In the genomic region with DNA sequence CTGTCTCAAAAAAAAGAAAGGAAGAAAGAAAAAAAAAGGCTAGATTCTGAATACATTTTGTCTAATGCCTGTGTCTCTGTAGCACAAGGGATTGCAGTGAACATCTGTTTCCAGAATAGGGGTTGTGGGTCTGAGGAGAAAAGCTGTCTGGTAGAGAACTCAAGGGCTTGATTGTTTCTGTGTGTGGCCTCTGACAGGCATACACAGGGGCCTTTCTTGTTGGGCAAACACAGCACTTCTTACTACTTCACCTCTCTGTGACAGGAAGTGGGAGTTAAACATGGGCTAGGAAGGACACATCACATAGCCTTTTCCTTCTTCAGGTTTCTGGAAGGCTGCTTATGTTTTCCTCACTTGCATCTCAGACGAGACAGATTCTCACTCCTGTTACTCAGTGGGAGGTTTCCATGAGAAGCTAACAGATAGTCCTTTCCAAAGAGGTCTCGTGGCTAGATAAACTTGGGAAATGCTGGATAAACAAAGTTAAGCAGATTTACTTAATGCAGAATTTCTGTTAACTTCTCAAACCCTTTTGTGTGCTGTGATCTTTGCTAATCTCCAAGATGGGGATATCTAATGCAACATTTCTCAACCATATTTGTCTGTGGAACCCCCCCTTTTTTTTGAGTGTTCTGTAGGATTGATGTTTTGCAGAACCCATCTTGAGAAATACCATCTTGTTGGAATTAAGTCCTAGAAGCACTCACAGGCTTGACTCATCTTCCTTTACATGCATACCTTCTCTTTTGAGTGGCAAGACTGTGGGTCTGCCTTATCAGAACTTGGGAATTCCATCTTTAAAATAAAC, we compare ENCODE assay signal across 17 cellular contexts. TPM values are rescaled to one million over a fixed set of nuclear protein-coding genes. Genes with fewer than 3 reads are reported as not detected.
DNase-seq lines count a peak whose midpoint lies in the region; ATAC-seq and TF ChIP-seq lines count a peak whose summit lies in the region.
"Had no signal": no experiment of that assay in that cellular context is flagged by ENCODE, and none has a peak within 500 bp of the region (broad histone marks: within the 10 kb centered on the region; RNA-seq: fewer than 3 reads in every experiment).

No MANE protein-coding gene starts in this region.

- TF ChIP-seq POLR2A in uterus (IDR thresholded peaks at IDR 0.05), result no peak

- TF ChIP-seq CTCF in WERI-Rb-1 (IDR thresholded peaks at IDR 0.05; ENCODE audit: low read depth, low read length) (no peak), fibroblast of pulmonary artery (IDR thresholded peaks at IDR 0.05; ENCODE audit: low read length, missing control alignments) (no peak), uterus (IDR thresholded peaks at IDR 0.05) (no peak), foreskin keratinocyte (conservative IDR thresholded peaks at IDR 0.05) (no peak)

- H3K9me3 ChIP-seq in WERI-Rb-1 (ENCODE audit: severe bottlenecking) (no peaks in the 10 kb centered on the region), uterus (no peaks in the 10 kb centered on the region)
- H3K9me3 ChIP-seq: esophagus muscularis mucosa, MG63, transverse colon had no signal

- H3K36me3 Mint-ChIP-seq in activated naive CD4-positive, alpha-beta T cell treated with anti-CD3 and anti-CD28 coated beads, Interleukin-2, amount 50 U/mL, for 24 hours, result peaks cover 3% of the 10 kb centered on the region

- H3K27ac ChIP-seq in WERI-Rb-1, result peak overlapping the region; percentile 30
- H3K27ac ChIP-seq in uterus, result peak overlapping the region; percentile 28 to 58
- H3K27ac ChIP-seq in foreskin keratinocyte, result no peak overlapping the region
- H3K27ac ChIP-seq: esophagus muscularis mucosa, HL-60, parathyroid adenoma, transverse colon had no signal

- H3K4me3 Mint-ChIP-seq in activated naive CD4-positive, alpha-beta T cell treated with anti-CD3 and anti-CD28 coated beads, Interleukin-2, amount 50 U/mL, for 24 hours, result no peak overlapping the region

- no peaks in the 10 kb centered on the region for H3K27me3 ChIP-seq in WERI-Rb-1 (ENCODE audit: insufficient read depth, low read depth, severe bottlenecking)
- H3K27me3 ChIP-seq in uterus, result no peaks in the 10 kb centered on the region
- H3K27me3 ChIP-seq in foreskin keratinocyte, result no peaks in the 10 kb centered on the region
- H3K27me3 ChIP-seq: esophagus muscularis mucosa, MG63, transverse colon had no signal

- DNase-seq in activated naive CD4-positive, alpha-beta T cell treated with Interleukin-2 at 50 U/mL for 16 hours, result no peak
- DNase-seq in WERI-Rb-1 (no peak), fibroblast of pulmonary artery (ENCODE audit: low read depth) (peak; percentile 62), uterus (no peak), foreskin keratinocyte (no peak), left colon (no peak)
- DNase-seq: activated CD4-positive, alpha-beta T cell treated with anti-CD3 and anti-CD28 coated beads for 1 hour; activated gamma-delta T cell; central memory CD4-positive, alpha-beta T cell; GOT3; MG63; transverse colon had no signal

- peak overlapping the region; percentile 46 for H3K27ac Mint-ChIP-seq in activated naive CD4-positive, alpha-beta T cell treated with anti-CD3 and anti-CD28 coated beads, Interleukin-2, amount 50 U/mL, for 24 hours

- no peak for ATAC-seq in HG03565 (IDR thresholded peaks at IDR 0.05; ENCODE audit: unreplicated experiment)
- no peak for ATAC-seq in foreskin keratinocyte
- ATAC-seq in left colon, result no peak

- no peak overlapping the region for H3K4me3 ChIP-seq in WERI-Rb-1 (ENCODE audit: low read depth, low read length)
- H3K4me3 ChIP-seq in fibroblast of pulmonary artery (replicated peaks; ENCODE audit: low read depth, low read length), result no peak overlapping the region
- H3K4me3 ChIP-seq in uterus, result no peak overlapping the region
- H3K4me3 ChIP-seq: esophagus muscularis mucosa, MG63, transverse colon had no signal

- H3K36me3 ChIP-seq in WERI-Rb-1, result peaks cover 45% of the 10 kb centered on the region
- no peaks in the 10 kb centered on the region for H3K36me3 ChIP-seq in uterus

- no peaks in the 10 kb centered on the region for H3K9me3 Mint-ChIP-seq in activated naive CD4-positive, alpha-beta T cell treated with anti-CD3 and anti-CD28 coated beads, Interleukin-2, amount 50 U/mL, for 24 hours

- no peaks in the 10 kb centered on the region for H3K27me3 Mint-ChIP-seq in activated naive CD4-positive, alpha-beta T cell treated with anti-CD3 and anti-CD28 coated beads, Interleukin-2, amount 50 U/mL, for 24 hours

- H3K4me1 Mint-ChIP-seq in activated naive CD4-positive, alpha-beta T cell treated with anti-CD3 and anti-CD28 coated beads, Interleukin-2, amount 50 U/mL, for 24 hours, result peaks cover 4% of the 10 kb centered on the region

- intact Hi-C loops in uterus (cut with DNase I; ENCODE audit: low total_unique reads), result no loop called here
- intact Hi-C loops in left colon (cut with DNase I, micrococcal nuclease), result no loop called here

- H3K4me1 ChIP-seq in uterus, result no peaks in the 10 kb centered on the region
- peaks cover 4% of the 10 kb centered on the region for H3K4me1 ChIP-seq in foreskin keratinocyte

RNA-seq across cellular contexts. Expression of a gene that starts 41.9 kb away (rescaled TPM):
- total RNA-seq in uterus, result 10 to 100 TPM in 3 of 4 donors, 1 to 10 TPM in 1; 5.9 to 42.6 (median 19.1) TPM
- total RNA-seq in foreskin keratinocyte, result 32.3 and 34.0 TPM in 2 replicates
- 22.3 and 25.2 TPM in 2 replicates for polyA plus RNA-seq in foreskin keratinocyte
- total RNA-seq in left colon, result 10 to 100 TPM; 11.9 to 12.5 TPM

RNA-seq across cellular contexts. Expression of a gene that starts 53.9 kb away (rescaled TPM):
- 1 to 10 TPM in 1 of 4 donors, under 1 TPM in 1, not detected in 2; 0.21 to 1.6 TPM for total RNA-seq in uterus
- total RNA-seq in foreskin keratinocyte, result 0.63 and 0.78 TPM in 2 replicates
- polyA plus RNA-seq in foreskin keratinocyte, result 0.44 and 0.60 TPM in 2 replicates
- total RNA-seq in left colon, result 1 to 10 TPM; 1.4 to 4.0 TPM

RNA-seq across cellular contexts. Expression of a gene that starts 54.3 kb away (rescaled TPM):
- 10 to 100 TPM in 1 of 4 donors, 1 to 10 TPM in 3; 4.1 to 15.4 (median 7.5) TPM for total RNA-seq in uterus
- 11.0 and 11.1 TPM in 2 replicates for total RNA-seq in foreskin keratinocyte
- polyA plus RNA-seq in foreskin keratinocyte, result 6.3 and 7.3 TPM in 2 replicates
- total RNA-seq in left colon, result 10 to 100 TPM; 13.4 TPM
